ENCODE assay signal across 1 cellular context in the genomic region with DNA sequence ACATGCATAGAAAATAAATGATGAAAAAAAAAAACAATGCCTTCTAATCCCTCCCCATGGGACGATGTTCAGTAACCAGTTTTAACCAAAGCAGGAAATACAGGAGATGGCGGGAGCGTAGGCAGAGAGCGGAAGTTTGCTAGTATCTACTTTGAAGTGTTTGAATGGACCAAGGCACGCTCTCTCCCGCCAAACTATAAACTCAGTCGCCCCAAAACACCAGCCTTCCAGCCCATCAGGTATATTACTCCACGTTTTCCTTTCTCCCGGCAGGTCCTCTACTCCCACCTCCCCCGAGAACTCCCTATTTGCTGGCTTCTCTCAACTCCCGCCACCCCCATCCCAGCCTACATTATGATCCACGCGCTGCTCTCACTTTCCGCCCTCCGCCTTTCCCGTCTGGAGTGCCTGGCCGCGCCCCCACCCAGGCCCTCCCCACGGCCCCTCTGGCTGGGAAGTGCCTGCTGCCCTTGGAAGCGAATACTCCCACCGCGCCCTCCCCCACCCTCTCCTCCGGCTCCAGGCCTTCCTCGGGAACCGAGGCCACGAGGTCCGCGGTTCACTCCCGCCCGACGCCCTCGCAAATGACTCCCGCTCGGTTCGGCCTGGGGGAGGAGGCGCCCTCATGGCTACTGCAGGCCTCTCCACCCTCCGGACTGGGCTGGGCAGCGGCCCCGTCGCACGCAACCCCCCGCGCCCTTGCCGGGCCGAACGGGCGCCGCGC.
A peak's percentile ranks its signal among the peaks of the same experiment; 100 is the strongest.
TF ChIP-seq lines count a peak whose summit lies in the region.

No MANE protein-coding gene starts in this region.

TF ChIP-seq in K562, 482 proteins besides CTCF, POLR2A, EP300 and RAD21 (continued from another document and continues in another):
- TF ChIP-seq, protein P1, sequence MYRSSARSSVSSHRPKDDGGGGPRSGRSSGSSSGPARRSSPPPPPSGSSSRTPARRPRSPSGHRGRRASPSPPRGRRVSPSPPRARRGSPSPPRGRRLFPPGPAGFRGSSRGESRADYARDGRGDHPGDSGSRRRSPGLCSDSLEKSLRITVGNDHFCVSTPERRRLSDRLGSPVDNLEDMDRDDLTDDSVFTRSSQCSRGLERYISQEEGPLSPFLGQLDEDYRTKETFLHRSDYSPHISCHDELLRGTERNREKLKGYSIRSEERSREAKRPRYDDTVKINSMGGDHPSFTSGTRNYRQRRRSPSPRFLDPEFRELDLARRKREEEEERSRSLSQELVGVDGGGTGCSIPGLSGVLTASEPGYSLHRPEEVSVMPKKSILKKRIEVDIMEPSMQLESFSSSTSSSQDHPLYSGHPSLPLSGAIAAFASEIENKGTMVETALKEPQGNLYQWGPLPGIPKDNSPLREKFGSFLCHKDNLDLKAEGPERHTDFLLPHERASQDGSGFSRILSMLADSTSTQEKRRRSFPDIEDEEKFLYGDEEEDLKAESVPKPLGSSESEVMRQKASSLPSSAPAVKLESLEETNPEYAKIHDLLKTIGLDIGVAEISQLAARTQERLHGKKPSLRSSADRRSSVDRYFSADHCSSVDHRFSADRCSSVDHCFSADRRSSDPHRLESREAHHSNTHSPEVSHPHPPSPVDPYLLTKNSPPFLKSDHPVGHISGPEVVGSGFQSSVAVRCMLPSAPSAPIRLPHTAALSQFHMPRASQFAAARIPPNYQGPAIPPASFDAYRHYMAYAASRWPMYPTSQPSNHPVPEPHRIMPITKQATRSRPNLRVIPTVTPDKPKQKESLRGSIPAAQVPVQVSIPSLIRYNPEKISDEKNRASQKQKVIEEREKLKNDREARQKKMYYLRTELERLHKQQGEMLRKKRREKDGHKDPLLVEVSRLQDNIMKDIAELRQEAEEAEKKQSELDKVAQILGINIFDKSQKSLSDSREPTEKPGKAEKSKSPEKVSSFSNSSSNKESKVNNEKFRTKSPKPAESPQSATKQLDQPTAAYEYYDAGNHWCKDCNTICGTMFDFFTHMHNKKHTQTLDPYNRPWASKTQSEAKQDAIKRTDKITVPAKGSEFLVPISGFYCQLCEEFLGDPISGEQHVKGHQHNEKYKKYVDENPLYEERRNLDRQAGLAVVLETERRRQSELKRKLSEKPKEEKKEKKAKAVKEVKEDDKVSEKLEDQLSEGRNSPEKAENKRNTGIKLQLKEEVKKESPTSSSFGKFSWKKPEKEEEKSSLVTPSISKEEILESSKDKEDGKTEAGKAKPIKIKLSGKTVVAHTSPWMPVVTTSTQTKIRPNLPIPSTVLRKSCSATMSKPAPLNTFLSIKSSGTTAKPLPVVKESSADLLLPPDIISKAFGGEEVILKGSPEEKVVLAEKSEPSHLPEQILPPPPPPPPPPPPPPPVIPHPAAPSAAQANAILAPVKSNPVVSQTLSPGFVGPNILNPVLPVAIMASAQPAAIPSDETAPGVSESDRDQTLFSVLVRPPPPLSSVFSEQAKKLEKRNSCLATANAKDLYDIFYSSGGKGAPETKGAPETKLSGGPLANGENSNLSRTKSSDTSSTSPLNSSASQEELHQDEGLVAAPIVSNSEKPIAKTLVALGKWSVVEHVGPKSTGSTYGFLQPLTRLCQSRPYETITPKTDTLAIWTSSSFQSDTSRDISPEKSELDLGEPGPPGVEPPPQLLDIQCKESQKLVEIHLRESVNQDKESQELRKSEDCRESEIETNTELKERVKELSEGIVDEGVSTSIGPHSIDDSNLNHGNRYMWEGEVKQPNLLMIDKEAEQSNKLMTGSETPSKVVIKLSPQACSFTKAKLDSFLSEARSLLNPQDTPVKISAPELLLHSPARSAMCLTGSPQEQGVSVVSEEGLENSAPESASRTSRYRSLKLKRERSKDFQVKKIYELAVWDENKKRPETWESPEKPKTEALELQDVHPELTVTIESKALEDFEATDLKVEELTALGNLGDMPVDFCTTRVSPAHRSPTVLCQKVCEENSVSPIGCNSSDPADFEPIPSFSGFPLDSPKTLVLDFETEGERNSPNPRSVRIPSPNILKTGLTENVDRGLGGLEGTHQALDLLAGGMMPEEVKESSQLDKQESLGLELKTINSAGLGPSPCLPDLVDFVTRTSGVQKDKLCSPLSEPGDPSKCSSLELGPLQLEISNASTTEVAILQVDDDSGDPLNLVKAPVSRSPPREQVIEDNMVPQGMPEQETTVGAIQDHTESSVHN (IDR thresholded peaks at IDR 0.05; ENCODE audit: borderline replicate concordance in 1 of 2, low read depth in 1 of 2): no peak
- TF ChIP-seq MECOM (CRISPR knock-in tag; IDR thresholded peaks at IDR 0.05) (no peak), PRPF4 (IDR thresholded peaks at IDR 0.05; ENCODE audit: insufficient read depth, low read depth, low read length, poor library complexity, severe bottlenecking) (peak; percentile 80), KLF16 (IDR thresholded peaks at IDR 0.05) (no peak), MXI1 (IDR thresholded peaks at IDR 0.05; ENCODE audit: low read depth, low read length) (peak; percentile 21; the same call in 1 of the 2 replicates), JUND (IDR thresholded peaks at IDR 0.05; ENCODE audit: borderline replicate concordance, low read depth, low read length) (no peak), JUND (tag; IDR thresholded peaks at IDR 0.05; ENCODE audit: borderline replicate concordance, low read depth, low read length) (no peak), ZNF134 (CRISPR knock-in tag; conservative IDR thresholded peaks at IDR 0.05) (no peak), ZNF184 (CRISPR knock-in tag; IDR thresholded peaks at IDR 0.05) (no peak), GABPA (tag; conservative IDR thresholded peaks at IDR 0.05; ENCODE audit: low read depth) (peak; percentile 41), TOE1 (IDR thresholded peaks at IDR 0.05; ENCODE audit: borderline replicate concordance) (no peak), TOE1 (CRISPR knock-in tag; IDR thresholded peaks at IDR 0.05; ENCODE audit: borderline replicate concordance, low read depth) (no peak), HLTF (IDR thresholded peaks at IDR 0.05) (0 out of 2 replicates have a peak, but pooled peaks have one; percentile 30), ZNF174 (CRISPR knock-in tag; IDR thresholded peaks at IDR 0.05) (no peak), SNIP1 (IDR thresholded peaks at IDR 0.05; ENCODE audit: low read depth) (no peak), ZNF696 (CRISPR knock-in tag; conservative IDR thresholded peaks at IDR 0.05) (no peak), SUPT5H (IDR thresholded peaks at IDR 0.05) (peak; percentile 15; the same call in 1 of the 2 replicates), CXXC5 (CRISPR knock-in tag; IDR thresholded peaks at IDR 0.05) (no peak), NFIC (IDR thresholded peaks at IDR 0.05) (no peak), ELF4 (CRISPR knock-in tag; IDR thresholded peaks at IDR 0.05) (no peak), BRD4 (IDR thresholded peaks at IDR 0.05) (peak; percentile 89; the same call in 1 of the 2 replicates), ZNF146 (CRISPR knock-in tag; IDR thresholded peaks at IDR 0.05; ENCODE audit: unreplicated experiment) (no peak), TAF1 (IDR thresholded peaks at IDR 0.05; ENCODE audit: control insufficient read depth, extremely low read depth, insufficient read depth, low read length, severe bottlenecking) (peak; percentile 61)
- TF ChIP-seq, protein P2, sequence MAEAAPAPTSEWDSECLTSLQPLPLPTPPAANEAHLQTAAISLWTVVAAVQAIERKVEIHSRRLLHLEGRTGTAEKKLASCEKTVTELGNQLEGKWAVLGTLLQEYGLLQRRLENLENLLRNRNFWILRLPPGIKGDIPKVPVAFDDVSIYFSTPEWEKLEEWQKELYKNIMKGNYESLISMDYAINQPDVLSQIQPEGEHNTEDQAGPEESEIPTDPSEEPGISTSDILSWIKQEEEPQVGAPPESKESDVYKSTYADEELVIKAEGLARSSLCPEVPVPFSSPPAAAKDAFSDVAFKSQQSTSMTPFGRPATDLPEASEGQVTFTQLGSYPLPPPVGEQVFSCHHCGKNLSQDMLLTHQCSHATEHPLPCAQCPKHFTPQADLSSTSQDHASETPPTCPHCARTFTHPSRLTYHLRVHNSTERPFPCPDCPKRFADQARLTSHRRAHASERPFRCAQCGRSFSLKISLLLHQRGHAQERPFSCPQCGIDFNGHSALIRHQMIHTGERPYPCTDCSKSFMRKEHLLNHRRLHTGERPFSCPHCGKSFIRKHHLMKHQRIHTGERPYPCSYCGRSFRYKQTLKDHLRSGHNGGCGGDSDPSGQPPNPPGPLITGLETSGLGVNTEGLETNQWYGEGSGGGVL (CRISPR knock-in tag; IDR thresholded peaks at IDR 0.05): no peak
- TF ChIP-seq, protein P3, sequence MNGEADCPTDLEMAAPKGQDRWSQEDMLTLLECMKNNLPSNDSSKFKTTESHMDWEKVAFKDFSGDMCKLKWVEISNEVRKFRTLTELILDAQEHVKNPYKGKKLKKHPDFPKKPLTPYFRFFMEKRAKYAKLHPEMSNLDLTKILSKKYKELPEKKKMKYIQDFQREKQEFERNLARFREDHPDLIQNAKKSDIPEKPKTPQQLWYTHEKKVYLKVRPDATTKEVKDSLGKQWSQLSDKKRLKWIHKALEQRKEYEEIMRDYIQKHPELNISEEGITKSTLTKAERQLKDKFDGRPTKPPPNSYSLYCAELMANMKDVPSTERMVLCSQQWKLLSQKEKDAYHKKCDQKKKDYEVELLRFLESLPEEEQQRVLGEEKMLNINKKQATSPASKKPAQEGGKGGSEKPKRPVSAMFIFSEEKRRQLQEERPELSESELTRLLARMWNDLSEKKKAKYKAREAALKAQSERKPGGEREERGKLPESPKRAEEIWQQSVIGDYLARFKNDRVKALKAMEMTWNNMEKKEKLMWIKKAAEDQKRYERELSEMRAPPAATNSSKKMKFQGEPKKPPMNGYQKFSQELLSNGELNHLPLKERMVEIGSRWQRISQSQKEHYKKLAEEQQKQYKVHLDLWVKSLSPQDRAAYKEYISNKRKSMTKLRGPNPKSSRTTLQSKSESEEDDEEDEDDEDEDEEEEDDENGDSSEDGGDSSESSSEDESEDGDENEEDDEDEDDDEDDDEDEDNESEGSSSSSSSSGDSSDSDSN (IDR thresholded peaks at IDR 0.05; ENCODE audit: borderline replicate concordance in 1 of 2, low read depth in 2 of 2, low read length in 2 of 2): 0 out of 4 replicates have a peak, but pooled peaks have one; percentile 21 to 45
- TF ChIP-seq, protein P4, sequence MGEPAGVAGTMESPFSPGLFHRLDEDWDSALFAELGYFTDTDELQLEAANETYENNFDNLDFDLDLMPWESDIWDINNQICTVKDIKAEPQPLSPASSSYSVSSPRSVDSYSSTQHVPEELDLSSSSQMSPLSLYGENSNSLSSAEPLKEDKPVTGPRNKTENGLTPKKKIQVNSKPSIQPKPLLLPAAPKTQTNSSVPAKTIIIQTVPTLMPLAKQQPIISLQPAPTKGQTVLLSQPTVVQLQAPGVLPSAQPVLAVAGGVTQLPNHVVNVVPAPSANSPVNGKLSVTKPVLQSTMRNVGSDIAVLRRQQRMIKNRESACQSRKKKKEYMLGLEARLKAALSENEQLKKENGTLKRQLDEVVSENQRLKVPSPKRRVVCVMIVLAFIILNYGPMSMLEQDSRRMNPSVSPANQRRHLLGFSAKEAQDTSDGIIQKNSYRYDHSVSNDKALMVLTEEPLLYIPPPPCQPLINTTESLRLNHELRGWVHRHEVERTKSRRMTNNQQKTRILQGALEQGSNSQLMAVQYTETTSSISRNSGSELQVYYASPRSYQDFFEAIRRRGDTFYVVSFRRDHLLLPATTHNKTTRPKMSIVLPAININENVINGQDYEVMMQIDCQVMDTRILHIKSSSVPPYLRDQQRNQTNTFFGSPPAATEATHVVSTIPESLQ (CRISPR knock-in tag; IDR thresholded peaks at IDR 0.05): no peak
- TF ChIP-seq, protein P5, sequence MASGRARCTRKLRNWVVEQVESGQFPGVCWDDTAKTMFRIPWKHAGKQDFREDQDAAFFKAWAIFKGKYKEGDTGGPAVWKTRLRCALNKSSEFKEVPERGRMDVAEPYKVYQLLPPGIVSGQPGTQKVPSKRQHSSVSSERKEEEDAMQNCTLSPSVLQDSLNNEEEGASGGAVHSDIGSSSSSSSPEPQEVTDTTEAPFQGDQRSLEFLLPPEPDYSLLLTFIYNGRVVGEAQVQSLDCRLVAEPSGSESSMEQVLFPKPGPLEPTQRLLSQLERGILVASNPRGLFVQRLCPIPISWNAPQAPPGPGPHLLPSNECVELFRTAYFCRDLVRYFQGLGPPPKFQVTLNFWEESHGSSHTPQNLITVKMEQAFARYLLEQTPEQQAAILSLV (tag; IDR thresholded peaks at IDR 0.05): no peak
- TF ChIP-seq, protein P6, sequence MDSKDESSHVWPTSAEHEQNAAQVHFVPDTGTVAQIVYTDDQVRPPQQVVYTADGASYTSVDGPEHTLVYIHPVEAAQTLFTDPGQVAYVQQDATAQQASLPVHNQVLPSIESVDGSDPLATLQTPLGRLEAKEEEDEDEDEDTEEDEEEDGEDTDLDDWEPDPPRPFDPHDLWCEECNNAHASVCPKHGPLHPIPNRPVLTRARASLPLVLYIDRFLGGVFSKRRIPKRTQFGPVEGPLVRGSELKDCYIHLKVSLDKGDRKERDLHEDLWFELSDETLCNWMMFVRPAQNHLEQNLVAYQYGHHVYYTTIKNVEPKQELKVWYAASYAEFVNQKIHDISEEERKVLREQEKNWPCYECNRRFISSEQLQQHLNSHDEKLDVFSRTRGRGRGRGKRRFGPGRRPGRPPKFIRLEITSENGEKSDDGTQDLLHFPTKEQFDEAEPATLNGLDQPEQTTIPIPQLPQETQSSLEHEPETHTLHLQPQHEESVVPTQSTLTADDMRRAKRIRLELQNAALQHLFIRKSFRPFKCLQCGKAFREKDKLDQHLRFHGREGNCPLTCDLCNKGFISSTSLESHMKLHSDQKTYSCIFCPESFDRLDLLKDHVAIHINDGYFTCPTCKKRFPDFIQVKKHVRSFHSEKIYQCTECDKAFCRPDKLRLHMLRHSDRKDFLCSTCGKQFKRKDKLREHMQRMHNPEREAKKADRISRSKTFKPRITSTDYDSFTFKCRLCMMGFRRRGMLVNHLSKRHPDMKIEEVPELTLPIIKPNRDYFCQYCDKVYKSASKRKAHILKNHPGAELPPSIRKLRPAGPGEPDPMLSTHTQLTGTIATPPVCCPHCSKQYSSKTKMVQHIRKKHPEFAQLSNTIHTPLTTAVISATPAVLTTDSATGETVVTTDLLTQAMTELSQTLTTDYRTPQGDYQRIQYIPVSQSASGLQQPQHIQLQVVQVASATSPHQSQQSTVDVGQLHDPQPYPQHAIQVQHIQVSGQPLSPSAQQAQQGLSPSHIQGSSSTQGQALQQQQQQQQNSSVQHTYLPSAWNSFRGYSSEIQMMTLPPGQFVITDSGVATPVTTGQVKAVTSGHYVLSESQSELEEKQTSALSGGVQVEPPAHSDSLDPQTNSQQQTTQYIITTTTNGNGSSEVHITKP (IDR thresholded peaks at IDR 0.05; ENCODE audit: partially characterized antibody): peak; percentile 21
- TF ChIP-seq, protein P7, sequence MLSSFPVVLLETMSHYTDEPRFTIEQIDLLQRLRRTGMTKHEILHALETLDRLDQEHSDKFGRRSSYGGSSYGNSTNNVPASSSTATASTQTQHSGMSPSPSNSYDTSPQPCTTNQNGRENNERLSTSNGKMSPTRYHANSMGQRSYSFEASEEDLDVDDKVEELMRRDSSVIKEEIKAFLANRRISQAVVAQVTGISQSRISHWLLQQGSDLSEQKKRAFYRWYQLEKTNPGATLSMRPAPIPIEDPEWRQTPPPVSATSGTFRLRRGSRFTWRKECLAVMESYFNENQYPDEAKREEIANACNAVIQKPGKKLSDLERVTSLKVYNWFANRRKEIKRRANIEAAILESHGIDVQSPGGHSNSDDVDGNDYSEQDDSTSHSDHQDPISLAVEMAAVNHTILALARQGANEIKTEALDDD (IDR thresholded peaks at IDR 0.05): peak; percentile 73
- TF ChIP-seq, protein P8, sequence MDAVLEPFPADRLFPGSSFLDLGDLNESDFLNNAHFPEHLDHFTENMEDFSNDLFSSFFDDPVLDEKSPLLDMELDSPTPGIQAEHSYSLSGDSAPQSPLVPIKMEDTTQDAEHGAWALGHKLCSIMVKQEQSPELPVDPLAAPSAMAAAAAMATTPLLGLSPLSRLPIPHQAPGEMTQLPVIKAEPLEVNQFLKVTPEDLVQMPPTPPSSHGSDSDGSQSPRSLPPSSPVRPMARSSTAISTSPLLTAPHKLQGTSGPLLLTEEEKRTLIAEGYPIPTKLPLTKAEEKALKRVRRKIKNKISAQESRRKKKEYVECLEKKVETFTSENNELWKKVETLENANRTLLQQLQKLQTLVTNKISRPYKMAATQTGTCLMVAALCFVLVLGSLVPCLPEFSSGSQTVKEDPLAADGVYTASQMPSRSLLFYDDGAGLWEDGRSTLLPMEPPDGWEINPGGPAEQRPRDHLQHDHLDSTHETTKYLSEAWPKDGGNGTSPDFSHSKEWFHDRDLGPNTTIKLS (IDR thresholded peaks at IDR 0.05; ENCODE audit: borderline replicate concordance, low read depth): no peak
